10 cellular contexts compared by ENCODE assay signal in the genomic region with DNA sequence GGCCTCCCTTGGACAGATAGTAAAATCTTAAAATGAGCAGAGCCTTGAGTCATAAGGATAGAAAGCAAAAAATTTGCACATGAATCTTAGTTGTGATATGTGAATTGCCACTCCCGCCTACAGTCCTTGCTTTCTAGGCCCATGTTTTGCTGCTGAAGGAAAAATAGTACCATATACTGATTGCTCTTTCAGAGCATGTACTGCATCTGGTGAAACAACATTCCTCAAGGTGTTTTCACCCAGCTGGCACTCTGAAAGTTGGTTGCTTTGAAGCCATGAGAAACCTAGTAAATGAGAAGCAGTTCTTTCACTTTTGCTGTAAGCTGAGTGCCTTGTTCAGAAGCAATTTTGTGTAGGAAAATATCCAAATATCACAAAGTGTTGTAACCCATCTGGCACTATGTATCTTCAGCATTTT. TPM values are rescaled to one million over a fixed set of nuclear protein-coding genes. Genes with fewer than 3 reads are reported as not detected.
DNase-seq lines count a peak whose midpoint lies in the region; ATAC-seq, FAIRE-seq and TF ChIP-seq lines count a peak whose summit lies in the region.
"Had no signal": no experiment of that assay in that cellular context is flagged by ENCODE, and none has a peak within 500 bp of the region (broad histone marks: within the 10 kb centered on the region; RNA-seq: fewer than 3 reads in every experiment).

No MANE protein-coding gene starts in this region.

- H3K27me3 ChIP-seq in small intestine (ENCODE audit: control insufficient read depth in 2 of 2, insufficient read depth in 2 of 2, low read length in 2 of 2) (no peaks in the 10 kb centered on the region), upper lobe of left lung (no peaks in the 10 kb centered on the region)

- no peak for TF ChIP-seq POLR2A in upper lobe of left lung (IDR thresholded peaks at IDR 0.05)

- H3K4me1 Mint-ChIP-seq in activated T-cell treated with anti-CD3 and anti-CD28 coated beads, Interleukin-2, amount 50 U/mL, for 24 hours (ENCODE audit: low read depth): peaks cover 59% of the 10 kb centered on the region

- H3K4me3 Mint-ChIP-seq in activated T-cell treated with anti-CD3 and anti-CD28 coated beads, Interleukin-2, amount 50 U/mL, for 24 hours: no peak overlapping the region

- no peak overlapping the region for H3K27ac ChIP-seq in small intestine (ENCODE audit: low read depth in 1 of 2, low read length in 1 of 2)
- no peak overlapping the region for H3K27ac ChIP-seq in upper lobe of left lung

- H3K36me3 ChIP-seq in small intestine (ENCODE audit: control insufficient read depth in 2 of 2, insufficient read depth in 2 of 2, low read length in 2 of 2) (peaks cover 7 to 11% of the 10 kb centered on the region in 2 donors), upper lobe of left lung (peaks cover 0 to 43% (median 10%) of the 10 kb centered on the region in 4 donors)

- TF ChIP-seq CTCF in upper lobe of left lung (IDR thresholded peaks at IDR 0.05): no peak

- no peaks in the 10 kb centered on the region for H3K27me3 Mint-ChIP-seq in activated T-cell treated with anti-CD3 and anti-CD28 coated beads, Interleukin-2, amount 50 U/mL, for 24 hours

- no peaks in the 10 kb centered on the region for H3K9me3 Mint-ChIP-seq in activated T-cell treated with anti-CD3 and anti-CD28 coated beads, Interleukin-2, amount 50 U/mL, for 24 hours

- H3K9me3 ChIP-seq in small intestine (ENCODE audit: control insufficient read depth, low read depth) (no peaks in the 10 kb centered on the region), upper lobe of left lung (no peaks in the 10 kb centered on the region)

- WGBS in small intestine, 3 donors: 78 to 87% (median 78%) methylated on average over 1 of the region's 1 CpG
- 80 to 87% methylated on average over 1 of the region's 1 CpG for WGBS in upper lobe of left lung, 2 donors

- no peak for FAIRE-seq in small intestine (lab: Jason Lieb, UNC)
- FAIRE-seq: islet of Langerhans had no signal

- H3K4me3 ChIP-seq in small intestine (ENCODE audit: low read depth in 1 of 2, low read length in 2 of 2): no peak overlapping the region
- no peak overlapping the region for H3K4me3 ChIP-seq in upper lobe of left lung

- no peak for TF ChIP-seq EP300 in upper lobe of left lung (IDR thresholded peaks at IDR 0.05)

- DNase-seq in activated T-cell treated with anti-CD3 and anti-CD28 coated beads, Interleukin-2, amount 50 U/mL, for 24 hours: no peak
- DNase-seq in activated T-cell treated with anti-CD3 and anti-CD28 coated beads, Interleukin-2, amount 50 U/mL, for 1 hour: no peak
- peak; percentile 39 for DNase-seq in activated naive CD4-positive, alpha-beta T cell treated with anti-CD3 and anti-CD28 coated beads, Interleukin-2, amount 50 U/mL, for 16 hours
- no peak for DNase-seq in stimulated activated naive CD8-positive, alpha-beta T cell treated with anti-CD3 and anti-CD28 coated beads, Interleukin-15, Interleukin-2, amounts not matched to agents 100 U/mL and 50 U/mL, for 24 hours
- DNase-seq in small intestine (no peak), upper lobe of left lung (no peak), GOT3 (lab: John Stamatoyannopoulos, UW) (no peak)

- H3K4me1 ChIP-seq in small intestine (ENCODE audit: control insufficient read depth in 2 of 2, insufficient read depth in 1 of 2, low read depth in 1 of 2, low read length in 1 of 2) (peaks cover 0 to 2% of the 10 kb centered on the region in 2 donors), upper lobe of left lung (peaks cover 0 to 19% (median 8%) of the 10 kb centered on the region in 4 donors)

- peaks cover 63% of the 10 kb centered on the region for H3K36me3 Mint-ChIP-seq in activated T-cell treated with anti-CD3 and anti-CD28 coated beads, Interleukin-2, amount 50 U/mL, for 24 hours (ENCODE audit: low read depth)

- peak; percentile 65 for ATAC-seq in HG02870 (IDR thresholded peaks at IDR 0.05; ENCODE audit: unreplicated experiment)
- peak; percentile 86 for ATAC-seq in stimulated activated naive CD8-positive, alpha-beta T cell treated with anti-CD3 and anti-CD28 coated beads, Interleukin-15, Interleukin-2, amounts not matched to agents 100 U/mL and 50 U/mL, for 24 hours
- no peak for ATAC-seq in upper lobe of left lung (ENCODE audit: low FRiP score in 2 of 2)

- peak overlapping the region; percentile 86 for H3K27ac Mint-ChIP-seq in activated T-cell treated with anti-CD3 and anti-CD28 coated beads, Interleukin-2, amount 50 U/mL, for 24 hours

RNA-seq across cellular contexts. Expression of gene CDC37L1, which starts 10.3 kb away (rescaled TPM):
- polyA plus RNA-seq in small intestine: 1 to 10 TPM; 5.6 to 8.9 (median 7.8) TPM
- total RNA-seq in upper lobe of left lung: 10 to 100 TPM in 5 of 6 donors, 1 to 10 TPM in 1; 8.1 to 38.8 (median 18.2) TPM

RNA-seq across cellular contexts. Expression of gene SPATA6L, which starts 23.4 kb away (rescaled TPM):
- 1 to 10 TPM in 2 of 3 donors, under 1 TPM in 1; 0.54 to 6.9 (median 3.4) TPM for polyA plus RNA-seq in small intestine
- 10 to 100 TPM in 3 of 6 donors, 1 to 10 TPM in 3; 7.4 to 38.4 (median 13.8) TPM for total RNA-seq in upper lobe of left lung
- total RNA-seq: LHCN-M2 had no signal

RNA-seq across cellular contexts. Expression of gene PLPP6, which starts 27.6 kb away (rescaled TPM):
- 1 to 10 TPM; 5.1 to 7.8 (median 7.3) TPM for polyA plus RNA-seq in small intestine
- total RNA-seq in upper lobe of left lung: 1 to 10 TPM; 2.1 to 7.6 (median 5.9) TPM

RNA-seq across cellular contexts. Expression of gene AK3, which starts 51.3 kb away (rescaled TPM):
- 10 to 100 TPM; 45.4 to 66.4 (median 48.4) TPM for polyA plus RNA-seq in small intestine
- total RNA-seq in upper lobe of left lung: 10 to 100 TPM; 33.2 to 81.2 (median 51.7) TPM

Comparison
In these comparisons a context has a peak if more than half of its experiments do, and no peak if none do; other contexts are left out.
1. ATAC-seq: peak in HG02870 (single experiment) and stimulated activated naive CD8-positive, alpha-beta T cell treated with anti-CD3 and anti-CD28 coated beads, Interleukin-15, Interleukin-2, amounts not matched to agents 100 U/mL and 50 U/mL, for 24 hours (single experiment); none in upper lobe of left lung (0 of 2).